Comparison of ENCODE assay signal across 15 cellular contexts in genomic region chr10:93235686-93236085, GRCh38.
DNase-seq lines count a peak whose midpoint lies in the region; ATAC-seq, FAIRE-seq and TF ChIP-seq lines count a peak whose summit lies in the region.
"Had no signal": no experiment of that assay in that cellular context is flagged by ENCODE, and none has a peak within 500 bp of the region (broad histone marks: within the 10 kb centered on the region; RNA-seq: fewer than 3 reads in every experiment).

No MANE protein-coding gene starts in this region.

- H3K9me3 ChIP-seq in left ventricle myocardium inferior (replicated peaks): no peaks in the 10 kb centered on the region
- H3K9me3 ChIP-seq in K562 (replicated peaks; ENCODE audit: control insufficient read depth, insufficient read depth, low read depth, low read length): no peaks in the 10 kb centered on the region
- no peaks in the 10 kb centered on the region for H3K9me3 ChIP-seq in upper lobe of left lung
- H3K9me3 ChIP-seq: breast epithelium had no signal

- no peaks in the 10 kb centered on the region for H4K20me1 ChIP-seq in K562 (replicated peaks; ENCODE audit: control insufficient read depth, insufficient read depth, low read length)

- H3K27me3 ChIP-seq in left ventricle myocardium inferior (ENCODE audit: low read depth): no peaks in the 10 kb centered on the region
- H3K27me3 ChIP-seq in K562 (ENCODE audit: control insufficient read depth in 2 of 2, insufficient read depth in 2 of 2, low read length in 2 of 2): peaks cover 2 to 5% of the 10 kb centered on the region in 2 experiments; a peak in 4 of 5 replicates
- no peaks in the 10 kb centered on the region for H3K27me3 ChIP-seq in upper lobe of left lung
- H3K27me3 ChIP-seq: breast epithelium had no signal

- H3K4me3 ChIP-seq in left ventricle myocardium inferior (no peak overlapping the region), K562 (no peak overlapping the region), upper lobe of left lung (no peak overlapping the region)
- H3K4me3 ChIP-seq: breast epithelium had no signal

- H3K36me3 ChIP-seq in left ventricle myocardium inferior: no peaks in the 10 kb centered on the region
- no peaks in the 10 kb centered on the region for H3K36me3 ChIP-seq in K562 (ENCODE audit: control insufficient read depth, insufficient read depth, low read length)
- no peaks in the 10 kb centered on the region for H3K36me3 ChIP-seq in upper lobe of left lung
- H3K36me3 ChIP-seq: breast epithelium, WERI-Rb-1 had no signal

- TF ChIP-seq POLR2A in K562 (conservative IDR thresholded peaks at IDR 0.05) (no peak), upper lobe of left lung (IDR thresholded peaks at IDR 0.05) (no peak)

- DNase-seq in left ventricle myocardium superior (no peak), left ventricle myocardium inferior (no peak), K562 (ENCODE audit: extremely low read depth in 1 of 4, low spot score in 3 of 4) (no peak), kidney tubule cell (ENCODE audit: low spot score) (peak; percentile 57), upper lobe of left lung (no peak), medulla oblongata (ENCODE audit: extremely low spot score) (no peak)
- DNase-seq: ACHN; activated gamma-delta T cell; effector memory CD8-positive, alpha-beta T cell; glutamatergic neuron; retina; WERI-Rb-1 had no signal

- ATAC-seq in left ventricle myocardium superior (peak; percentile 42), K562 (no peak), upper lobe of left lung (ENCODE audit: low FRiP score in 2 of 2) (no peak), HG03565 (IDR thresholded peaks at IDR 0.05; ENCODE audit: unreplicated experiment) (no peak), GM21390 (IDR thresholded peaks at IDR 0.05; ENCODE audit: unreplicated experiment) (no peak)
- ATAC-seq: effector memory CD8-positive, alpha-beta T cell had no signal

- peak; percentile 6 for FAIRE-seq in K562 (lab: Jason Lieb, UNC)

- 0% methylated on average over 3 of the region's 3 CpGs for WGBS in K562 (ENCODE audit: insufficient coverage, low coverage, missing lambda C conversion rate)
- 58 to 73% methylated on average over 3 of the region's 3 CpGs for WGBS in upper lobe of left lung, 2 donors

- no peak overlapping the region for H3K9ac ChIP-seq in K562 (ENCODE audit: insufficient read depth in 1 of 2, low read depth in 2 of 2, low read length in 2 of 2)

- intact Hi-C loops in left ventricle myocardium superior (cut with micrococcal nuclease) (no loop called here), left ventricle myocardium inferior (cut with micrococcal nuclease) (no loop called here), K562 (cut with micrococcal nuclease) (no loop called here)

- peaks cover 18% of the 10 kb centered on the region for H3K4me1 ChIP-seq in left ventricle myocardium inferior
- H3K4me1 ChIP-seq in K562 (replicated peaks in 1 of 2; ENCODE audit: control insufficient read depth in 2 of 2, insufficient read depth in 2 of 2, low read length in 2 of 2): no peaks in the 10 kb centered on the region
- no peaks in the 10 kb centered on the region for H3K4me1 ChIP-seq in upper lobe of left lung
- H3K4me1 ChIP-seq: breast epithelium had no signal

- no peaks in the 10 kb centered on the region for H3K79me2 ChIP-seq in K562 (ENCODE audit: control insufficient read depth, insufficient read depth, low read length)

- no peak overlapping the region for H3K4me2 ChIP-seq in K562 (ENCODE audit: insufficient read depth, low read length)

- BruUV-seq in K562 (replicated peaks; lab: Mats Ljungman, UMichigan): no TSS peak

- no peak for TF ChIP-seq CTCF in left ventricle myocardium inferior (IDR thresholded peaks at IDR 0.05; ENCODE audit: borderline replicate concordance)
- no peak for TF ChIP-seq CTCF in K562 (IDR thresholded peaks at IDR 0.05 in 2 of 3, conservative IDR thresholded peaks at IDR 0.05 in 1 of 3; ENCODE audit: insufficient read depth in 2 of 3, low read depth in 1 of 3, low read length in 3 of 3)
- TF ChIP-seq CTCF in upper lobe of left lung (IDR thresholded peaks at IDR 0.05): no peak

- TF ChIP-seq EP300 in K562 (IDR thresholded peaks at IDR 0.05; ENCODE audit: low read length): no peak
- no peak for TF ChIP-seq EP300 in upper lobe of left lung (IDR thresholded peaks at IDR 0.05)

- no peak overlapping the region for H2AFZ ChIP-seq in K562 (ENCODE audit: low read depth, low read length)

- TF ChIP-seq RAD21 in K562 (CRISPR knock-in tag; conservative IDR thresholded peaks at IDR 0.05 in 1 of 2, IDR thresholded peaks at IDR 0.05 in 1 of 2): no peak

- H3K27ac ChIP-seq in left ventricle myocardium inferior (replicated peaks) (no peak overlapping the region), K562 (ENCODE audit: extremely low read depth, low read depth, low read length) (no peak overlapping the region), upper lobe of left lung (no peak overlapping the region)
- H3K27ac ChIP-seq: breast epithelium, WERI-Rb-1 had no signal

- POLR2A ChIA-PET in K562 (lab: Yijun Ruan, JAX): no interaction called here

- in situ Hi-C loops in K562 (cut with MboI): no loop called here

- no peaks in the 10 kb centered on the region for H3K9me1 ChIP-seq in K562 (ENCODE audit: control insufficient read depth, insufficient read depth, low read length)

- CTCF ChIA-PET in K562 (lab: Yijun Ruan, JAX; ENCODE audit: low intra/inter-chr PET ratio): no interaction called here

TF ChIP-seq in K562, 482 proteins besides CTCF, POLR2A, EP300 and RAD21:
- TF ChIP-seq CTBP1 (IDR thresholded peaks at IDR 0.05; ENCODE audit: borderline replicate concordance) (no peak), SAFB (IDR thresholded peaks at IDR 0.05; ENCODE audit: borderline replicate concordance, low read depth, low read length) (no peak), ZNF12 (CRISPR knock-in tag; IDR thresholded peaks at IDR 0.05) (no peak)
